23 cellular contexts compared by ENCODE assay signal in the genomic region with DNA sequence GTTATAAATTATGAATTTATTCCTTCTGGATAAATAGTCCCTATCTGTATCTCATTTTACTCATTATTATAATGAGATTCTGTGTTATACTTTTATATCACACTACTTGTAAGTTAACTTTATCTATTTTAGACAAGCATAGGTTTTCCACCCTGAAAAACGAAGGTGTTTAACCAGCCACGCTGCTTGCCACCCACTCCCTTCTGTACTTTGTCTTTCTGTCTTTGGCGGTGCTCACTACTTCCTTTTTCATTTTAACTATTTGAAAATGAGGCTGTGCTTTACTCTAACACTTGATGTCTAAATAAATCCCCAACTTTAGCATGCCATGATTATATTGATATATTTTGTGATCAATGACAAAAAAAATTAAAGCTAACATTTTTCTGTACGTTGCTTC.
"Had no signal": no experiment of that assay in that cellular context is flagged by ENCODE, and none has a peak within 500 bp of the region (broad histone marks: within the 10 kb centered on the region; RNA-seq: fewer than 3 reads in every experiment).

No MANE protein-coding gene starts in this region.

- H3K36me3 Mint-ChIP-seq: mesothelial cell of epicardium; naive B cell; naive thymus-derived CD8-positive, alpha-beta T cell had no signal

- H3K9me3 ChIP-seq: esophagus squamous epithelium, gastrocnemius medialis, heart right ventricle, left lung, lower lobe of right lung had no signal

- H3K9me3 Mint-ChIP-seq: dendritic cell treated with granulocyte-macrophage colony-stimulating factor and Interleukin-4, amounts not matched to agents 40 ng/mL and 50 ng/mL, for 4 days; endodermal cell; mesothelial cell of epicardium had no signal

- H3K27ac Mint-ChIP-seq: dendritic cell treated with granulocyte-macrophage colony-stimulating factor and Interleukin-4, amounts not matched to agents 40 ng/mL and 50 ng/mL, for 4 days; effector memory CD8-positive, alpha-beta T cell; endodermal cell; mesothelial cell of epicardium; naive B cell; naive thymus-derived CD8-positive, alpha-beta T cell had no signal

- H3K27me3 ChIP-seq: esophagus squamous epithelium, gastrocnemius medialis, heart right ventricle, left lung had no signal

- H3K27ac ChIP-seq: epithelial cell of prostate, esophagus squamous epithelium, gastrocnemius medialis, heart right ventricle, left lung, lower lobe of right lung had no signal

- H3K4me1 ChIP-seq: esophagus squamous epithelium, gastrocnemius medialis, heart right ventricle, left lung, lower lobe of right lung had no signal

- H3K4me3 ChIP-seq: esophagus squamous epithelium, gastrocnemius medialis, heart right ventricle, left lung, lower lobe of right lung, mucosa of descending colon had no signal

- ATAC-seq: effector memory CD8-positive, alpha-beta T cell; esophagus mucosa; gastrocnemius medialis; heart right ventricle; left cardiac atrium; left lung; left ventricle myocardium superior; lower lobe of right lung; mucosa of descending colon; naive thymus-derived CD8-positive, alpha-beta T cell had no signal

- DNase-seq: cortex of kidney; effector CD8-positive, alpha-beta T cell; effector memory CD8-positive, alpha-beta T cell; endodermal cell; erythroblast; esophagus squamous epithelium; foreskin fibroblast; foreskin melanocyte; gastrocnemius medialis; glutamatergic neuron; heart right ventricle; left cardiac atrium; left lung; left ventricle myocardium superior; lower lobe of right lung; mesenchymal stem cell; mucosa of descending colon; naive B cell; naive thymus-derived CD8-positive, alpha-beta T cell had no signal

- H3K36me3 ChIP-seq: esophagus squamous epithelium, gastrocnemius medialis, heart right ventricle, left lung, lower lobe of right lung had no signal
